In the genomic region with DNA sequence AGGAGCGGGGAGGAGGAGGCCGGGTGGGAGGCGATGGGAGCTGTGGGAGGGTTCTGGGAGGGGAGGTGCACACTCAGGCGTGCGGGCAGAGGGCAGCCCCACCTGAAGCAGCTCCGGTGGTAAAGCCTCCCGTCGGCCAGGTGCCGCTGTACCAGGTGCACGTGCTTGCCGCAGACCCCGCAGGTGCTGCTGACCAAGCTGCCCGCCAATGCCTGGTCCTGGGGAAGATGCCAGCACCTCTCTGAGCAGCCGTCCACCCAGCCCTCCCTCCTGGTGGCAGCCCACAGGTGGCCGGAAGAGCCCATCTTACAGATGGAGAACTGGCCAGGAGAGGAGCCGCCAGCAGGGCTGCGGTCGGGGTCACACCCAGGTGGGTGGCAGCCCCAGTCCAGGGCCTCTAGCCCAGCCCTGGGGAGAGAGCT, we compare ENCODE assay signal across 16 cellular contexts. TPM values are rescaled to one million over a fixed set of nuclear protein-coding genes. Genes with fewer than 3 reads are reported as not detected.
DNase-seq lines count a peak whose midpoint lies in the region; ATAC-seq, FAIRE-seq and TF ChIP-seq lines count a peak whose summit lies in the region.
"Had no signal": no experiment of that assay in that cellular context is flagged by ENCODE, and none has a peak within 500 bp of the region (broad histone marks: within the 10 kb centered on the region; RNA-seq: fewer than 3 reads in every experiment).

No MANE protein-coding gene starts in this region.

- peak; percentile 56 for DNase-seq in NCI-H1436 (lab: John Stamatoyannopoulos, UW)
- no peak for DNase-seq in NCI-H1436 treated with DMSO at 0.1 percent for 48 hours (lab: John Stamatoyannopoulos, UW)
- peak; percentile 74 for DNase-seq in NCI-H510A (lab: John Stamatoyannopoulos, UW)
- no peak for DNase-seq in K562 (ENCODE audit: extremely low read depth in 1 of 4, low spot score in 3 of 4)
- no peak for DNase-seq in spleen
- no peak for DNase-seq in lower lobe of right lung
- DNase-seq: 8988T, cerebellar nuclear complex, DMS79, HFFc6 had no signal

- H2AFZ ChIP-seq in K562 (ENCODE audit: low read depth, low read length) = no peak overlapping the region
- H2AFZ ChIP-seq: parathyroid adenoma had no signal

- H3K27ac ChIP-seq in K562 (ENCODE audit: extremely low read depth, low read depth, low read length) (no peak overlapping the region), spleen (peak overlapping the region in 7 of 8 donors; percentile 51 to 84 (median 68)), lower lobe of right lung (no peak overlapping the region)
- H3K27ac ChIP-seq: parathyroid adenoma had no signal

- no TSS peak for BruUV-seq in K562 (replicated peaks; lab: Mats Ljungman, UMichigan)

- in situ Hi-C loops in K562 (cut with MboI) = no loop called here

- H3K9ac ChIP-seq in K562 (ENCODE audit: insufficient read depth in 1 of 2, low read depth in 2 of 2, low read length in 2 of 2) = no peak overlapping the region
- H3K9ac ChIP-seq: parathyroid adenoma had no signal

- H3K4me2 ChIP-seq in K562 (ENCODE audit: insufficient read depth, low read length) = no peak overlapping the region

- H3K4me1 ChIP-seq in K562 (replicated peaks in 1 of 2; ENCODE audit: control insufficient read depth in 2 of 2, insufficient read depth in 2 of 2, low read length in 2 of 2) = peaks cover 0 to 76% of the 10 kb centered on the region in 2 experiments; a peak in 2 of 5 replicates
- peaks cover 0 to 67% (median 24%) of the 10 kb centered on the region in 6 donors for H3K4me1 ChIP-seq in spleen
- peaks cover 18% of the 10 kb centered on the region for H3K4me1 ChIP-seq in lower lobe of right lung
- H3K4me1 ChIP-seq: parathyroid adenoma had no signal

- POLR2A ChIA-PET in K562 (lab: Yijun Ruan, JAX) = no interaction called here

- TF ChIP-seq POLR2A in K562 (conservative IDR thresholded peaks at IDR 0.05) (no peak), spleen (IDR thresholded peaks at IDR 0.05) (no peak)

- FAIRE-seq in K562 (lab: Jason Lieb, UNC) = no peak
- FAIRE-seq: GM18507, GM19239 had no signal

- no peak for TF ChIP-seq CTCF in K562 (IDR thresholded peaks at IDR 0.05 in 2 of 3, conservative IDR thresholded peaks at IDR 0.05 in 1 of 3; ENCODE audit: insufficient read depth in 2 of 3, low read depth in 1 of 3, low read length in 3 of 3)
- TF ChIP-seq CTCF in spleen (IDR thresholded peaks at IDR 0.05 in 8 of 11, conservative IDR thresholded peaks at IDR 0.05 in 3 of 11) = no peak
- no peak for TF ChIP-seq CTCF in lower lobe of right lung (IDR thresholded peaks at IDR 0.05)

- intact Hi-C loops in K562 (cut with micrococcal nuclease) = no loop called here
- intact Hi-C loops in spleen (cut with DNase I; ENCODE audit: low total_unique reads) = no loop called here
- intact Hi-C loops in lower lobe of right lung (cut with DNase I) = no loop called here

- peaks cover 75% of the 10 kb centered on the region; the same call in 1 of the 3 replicates for H3K36me3 ChIP-seq in K562 (ENCODE audit: control insufficient read depth, insufficient read depth, low read length)
- peaks cover 0 to 75% (median 10%) of the 10 kb centered on the region in 6 donors for H3K36me3 ChIP-seq in spleen
- H3K36me3 ChIP-seq in lower lobe of right lung = peaks cover 14% of the 10 kb centered on the region

- CTCF ChIA-PET in K562 (lab: Yijun Ruan, JAX; ENCODE audit: low intra/inter-chr PET ratio) = no interaction called here

- TF ChIP-seq RAD21 in K562 (CRISPR knock-in tag; conservative IDR thresholded peaks at IDR 0.05 in 1 of 2, IDR thresholded peaks at IDR 0.05 in 1 of 2) = no peak

- ATAC-seq in K562 = peak; percentile 16; the same call in 1 of the 3 replicates
- ATAC-seq in HG02798 (IDR thresholded peaks at IDR 0.05; ENCODE audit: poor library complexity, unreplicated experiment) = no peak
- no peak for ATAC-seq in lower lobe of right lung
- no peak for ATAC-seq in GM18868 (IDR thresholded peaks at IDR 0.05; ENCODE audit: unreplicated experiment)
- ATAC-seq: left lobe of liver had no signal

- H3K79me2 ChIP-seq in K562 (ENCODE audit: control insufficient read depth, insufficient read depth, low read length) = peaks cover 12% of the 10 kb centered on the region; the same call in 2 of the 3 replicates
- H3K79me2 ChIP-seq: parathyroid adenoma had no signal

- no peak for TF ChIP-seq EP300 in K562 (IDR thresholded peaks at IDR 0.05; ENCODE audit: low read length)

- H4K20me1 ChIP-seq in K562 (replicated peaks; ENCODE audit: control insufficient read depth, insufficient read depth, low read length) = no peaks in the 10 kb centered on the region; the same call in 1 of the 2 replicates

- H3K27me3 ChIP-seq in K562 (ENCODE audit: control insufficient read depth in 2 of 2, insufficient read depth in 2 of 2, low read length in 2 of 2) = no peaks in the 10 kb centered on the region
- no peaks in the 10 kb centered on the region for H3K27me3 ChIP-seq in spleen (replicated peaks in 1 of 7)
- no peaks in the 10 kb centered on the region for H3K27me3 ChIP-seq in lower lobe of right lung (ENCODE audit: low read depth)

- H3K4me3 ChIP-seq in K562 (no peak overlapping the region), spleen (no peak overlapping the region), lower lobe of right lung (no peak overlapping the region)

- H3K9me1 ChIP-seq in K562 (ENCODE audit: control insufficient read depth, insufficient read depth, low read length) = no peaks in the 10 kb centered on the region

- H3K9me3 ChIP-seq in K562 (replicated peaks; ENCODE audit: control insufficient read depth, insufficient read depth, low read depth, low read length) (no peaks in the 10 kb centered on the region), spleen (no peaks in the 10 kb centered on the region), lower lobe of right lung (no peaks in the 10 kb centered on the region)

- 80% methylated on average over 5 of the region's 18 CpGs for WGBS in K562 (ENCODE audit: insufficient coverage, low coverage, missing lambda C conversion rate)
- 68 to 84% (median 81%) methylated on average over 15 to 18 of the region's 18 CpGs for WGBS in spleen, 5 donors

TF ChIP-seq in K562, 482 proteins besides CTCF, POLR2A, EP300 and RAD21 (continues in another document):
- TF ChIP-seq, protein P1, sequence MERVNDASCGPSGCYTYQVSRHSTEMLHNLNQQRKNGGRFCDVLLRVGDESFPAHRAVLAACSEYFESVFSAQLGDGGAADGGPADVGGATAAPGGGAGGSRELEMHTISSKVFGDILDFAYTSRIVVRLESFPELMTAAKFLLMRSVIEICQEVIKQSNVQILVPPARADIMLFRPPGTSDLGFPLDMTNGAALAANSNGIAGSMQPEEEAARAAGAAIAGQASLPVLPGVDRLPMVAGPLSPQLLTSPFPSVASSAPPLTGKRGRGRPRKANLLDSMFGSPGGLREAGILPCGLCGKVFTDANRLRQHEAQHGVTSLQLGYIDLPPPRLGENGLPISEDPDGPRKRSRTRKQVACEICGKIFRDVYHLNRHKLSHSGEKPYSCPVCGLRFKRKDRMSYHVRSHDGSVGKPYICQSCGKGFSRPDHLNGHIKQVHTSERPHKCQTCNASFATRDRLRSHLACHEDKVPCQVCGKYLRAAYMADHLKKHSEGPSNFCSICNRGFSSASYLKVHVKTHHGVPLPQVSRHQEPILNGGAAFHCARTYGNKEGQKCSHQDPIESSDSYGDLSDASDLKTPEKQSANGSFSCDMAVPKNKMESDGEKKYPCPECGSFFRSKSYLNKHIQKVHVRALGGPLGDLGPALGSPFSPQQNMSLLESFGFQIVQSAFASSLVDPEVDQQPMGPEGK (CRISPR knock-in tag; IDR thresholded peaks at IDR 0.05; ENCODE audit: borderline replicate concordance) = no peak

RNA-seq across cellular contexts. Expression of a gene that starts 12.6 kb away (rescaled TPM):
- total RNA-seq in K562 (2011; cell fraction: chromatin; rRNA removed; ENCODE audit: low replicate concordance) = 266 and 844 TPM in 2 replicates
- total RNA-seq in K562 (2011; cell fraction: nucleolus; rRNA removed) = 502 and 577 TPM in 2 replicates
- total RNA-seq in K562 (2011; cell fraction: nucleoplasm; rRNA removed) = 359 and 406 TPM in 2 replicates
- 59.0 and 71.5 TPM in 2 replicates for total RNA-seq in K562 (2014; rRNA removed)
- 6.9 and 9.5 TPM in 2 replicates for total RNA-seq in K562 (2014; rRNA removed; fragmentation: Illumina TruSeq; extraction: Trizol)
- total RNA-seq in K562 (2015; rRNA removed; fragmentation: Illumina TruSeq; extraction: Trizol) = 26.9 and 32.7 TPM in 2 replicates
- 102 and 103 TPM in 2 replicates for total RNA-seq in K562 (2021)
- polyA plus RNA-seq in K562 (2011; rRNA removed) = 17.0 and 42.5 TPM in 2 replicates
- 14.6 and 28.0 TPM in 2 replicates for polyA plus RNA-seq in K562 (2011; cell fraction: cytosol; rRNA removed)
- polyA plus RNA-seq in K562 (2011; cell fraction: nucleus; rRNA removed) = 444 and 528 TPM in 2 replicates
- polyA plus RNA-seq in K562 (2012) = 61.2 and 74.6 TPM in 2 replicates
- polyA plus RNA-seq in K562 (2014; fragmentation: Illumina TruSeq; extraction: Trizol) = 13.2 and 29.8 TPM in 2 replicates
- polyA plus RNA-seq in K562 (2014; fragmentation: Nextera tagmentation; extraction: Ambion mirVana) = 1 to 10 TPM; 1.8 to 2.2 TPM
- polyA plus RNA-seq in K562 (2014; rRNA removed) = 91.2 and 99.3 TPM in 2 replicates
- polyA minus RNA-seq in K562 (2011; rRNA and poly(A)+ RNA removed) = 53.2 and 57.7 TPM in 2 replicates
- polyA minus RNA-seq in K562 (2011; cell fraction: cytosol; rRNA and poly(A)+ RNA removed) = 17.9 and 22.2 TPM in 2 replicates
- 91.7 and 109 TPM in 2 replicates for polyA minus RNA-seq in K562 (2011; cell fraction: nucleus; rRNA and poly(A)+ RNA removed)
- 100 to 1,000 TPM in 3 of 7 donors, 10 to 100 TPM in 4; 36.3 to 182 (median 75.8) TPM for total RNA-seq in spleen
- polyA plus RNA-seq in spleen = 100 to 1,000 TPM in 2 of 3 donors, 10 to 100 TPM in 1; 74.1 to 361 (median 307) TPM
- total RNA-seq in lower lobe of right lung = 28.9 TPM

RNA-seq across cellular contexts. Expression of a gene that starts 57.6 kb away (rescaled TPM):
- total RNA-seq in K562 (2011; cell fraction: chromatin; rRNA removed; ENCODE audit: low replicate concordance) = 67.2 and 276 TPM in 2 replicates
- total RNA-seq in K562 (2011; cell fraction: nucleolus; rRNA removed) = 199 and 200 TPM in 2 replicates
- 92.5 and 92.7 TPM in 2 replicates for total RNA-seq in K562 (2011; cell fraction: nucleoplasm; rRNA removed)
- total RNA-seq in K562 (2014; rRNA removed) (34.9 and 39.7 TPM in 2 replicates), K562 (2014; rRNA removed; fragmentation: Illumina TruSeq; extraction: Trizol) (4.1 and 6.8 TPM in 2 replicates), K562 (2015; rRNA removed; fragmentation: Illumina TruSeq; extraction: Trizol) (19.2 and 20.1 TPM in 2 replicates), K562 (2021) (105 and 119 TPM in 2 replicates), spleen (10 to 100 TPM; 47.3 to 95.7 (median 79.0) TPM), lower lobe of right lung (50.8 TPM)
- polyA plus RNA-seq in K562 (2011; rRNA removed) (12.0 and 28.0 TPM in 2 replicates), K562 (2014; fragmentation: Illumina TruSeq; extraction: Trizol) (18.5 and 66.3 TPM in 2 replicates), K562 (2014; fragmentation: Nextera tagmentation; extraction: Ambion mirVana) (1 to 10 TPM in 1 of 2 experiments, under 1 TPM in 1; 0.34 to 1.7 TPM), K562 (2014; rRNA removed) (46.7 and 55.1 TPM in 2 replicates), spleen (100 to 1,000 TPM in 1 of 3 donors, 10 to 100 TPM in 2; 51.4 to 126 (median 80.3) TPM)
- 17.5 and 46.7 TPM in 2 replicates for polyA plus RNA-seq in K562 (2011; cell fraction: cytosol; rRNA removed)
- polyA plus RNA-seq in K562 (2011; cell fraction: nucleus; rRNA removed) = 146 and 297 TPM in 2 replicates
- 62.7 and 64.6 TPM in 2 replicates for polyA plus RNA-seq in K562 (2012)
- polyA minus RNA-seq in K562 (2011; rRNA and poly(A)+ RNA removed) = 9.8 and 11.1 TPM in 2 replicates
- 38.7 and 69.3 TPM in 2 replicates for polyA minus RNA-seq in K562 (2011; cell fraction: cytosol; rRNA and poly(A)+ RNA removed)
- polyA minus RNA-seq in K562 (2011; cell fraction: nucleus; rRNA and poly(A)+ RNA removed) = 52.6 and 57.9 TPM in 2 replicates

Comparison
In these comparisons a context has a peak if more than half of its experiments do, and no peak if none do; other contexts are left out.
1. DNase-seq: peak in NCI-H1436 (single experiment) and NCI-H510A (single experiment); none in NCI-H1436 treated with DMSO at 0.1 percent for 48 hours (single experiment), K562 (0 of 4), spleen (single experiment) and lower lobe of right lung (single experiment).
2. H3K27ac ChIP-seq: peak in spleen (7 of 8); none in K562 (single experiment) and lower lobe of right lung (single experiment).